In the genomic region with DNA sequence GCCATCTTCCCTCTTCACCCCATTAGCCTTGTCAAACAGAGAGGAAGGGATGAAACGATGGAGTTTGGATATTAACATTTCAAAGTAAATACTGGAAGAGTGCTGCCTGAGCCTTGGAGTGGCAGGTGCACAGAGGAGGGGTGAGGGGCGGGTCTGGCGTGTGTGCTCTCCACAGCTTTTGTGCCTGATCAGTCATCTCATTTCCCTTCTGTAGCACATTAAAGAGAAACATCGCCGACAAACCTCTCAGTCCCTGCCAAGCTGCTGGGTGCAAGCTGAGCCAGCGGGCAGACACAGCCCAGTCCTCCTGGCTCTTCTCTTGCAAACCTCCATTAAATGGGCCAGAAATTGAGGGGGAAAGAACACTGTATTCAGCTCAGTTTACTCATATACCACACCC, we compare ENCODE assay signal across 14 cellular contexts.
DNase-seq lines count a peak whose midpoint lies in the region; ATAC-seq and TF ChIP-seq lines count a peak whose summit lies in the region.
"Had no signal": no experiment of that assay in that cellular context is flagged by ENCODE, and none has a peak within 500 bp of the region (broad histone marks: within the 10 kb centered on the region; RNA-seq: fewer than 3 reads in every experiment).

No MANE protein-coding gene starts in this region.

- no peak for TF ChIP-seq EP300 in upper lobe of left lung (IDR thresholded peaks at IDR 0.05)

- intact Hi-C loops in head of caudate nucleus (cut with DNase I) = no loop called here

- WGBS in upper lobe of left lung, 2 donors = 19 to 31% methylated on average over 6 of the region's 6 CpGs

- no peaks in the 10 kb centered on the region for H3K9me3 ChIP-seq in upper lobe of left lung

- no peaks in the 10 kb centered on the region for H3K4me1 ChIP-seq in upper lobe of left lung

- no peaks in the 10 kb centered on the region for H3K27me3 ChIP-seq in upper lobe of left lung

- no peaks in the 10 kb centered on the region for H3K36me3 ChIP-seq in upper lobe of left lung

- peak; percentile 24 for DNase-seq in DMS79 (lab: John Stamatoyannopoulos, UW)
- peak; percentile 67 for DNase-seq in NCI-H146 treated with DMSO at 0.1 percent for 48 hours (lab: John Stamatoyannopoulos, UW; ENCODE audit: unreplicated experiment)
- peak; percentile 71 for DNase-seq in NCI-H69 (lab: John Stamatoyannopoulos, UW)
- DNase-seq in head of caudate nucleus = peak in 24 of 42 donors; percentile 18 to 78 (median 48)
- DNase-seq in activated gamma-delta T cell treated with Interleukin-2 at 50 U/mL for 16 hours = no peak
- DNase-seq in activated CD8-positive, alpha-beta memory T cell treated with anti-CD3 and anti-CD28 coated beads, Interleukin-2, amount 50 U/mL, for 4 hours = no peak
- no peak for DNase-seq in GM03348 (ENCODE audit: low spot score)
- no peak for DNase-seq in upper lobe of left lung
- DNase-seq: activated CD4-positive, alpha-beta memory T cell treated with anti-CD3 and anti-CD28 coated beads, Interleukin-2, amount 10 ng/mL, durations not matched to agents 7 days and 5 days; IMR-90; mammary epithelial cell; OCI-M1 had no signal

- no peak for ATAC-seq in upper lobe of left lung (ENCODE audit: low FRiP score in 2 of 2)
- ATAC-seq: activated T-helper 17 cell treated with anti-CD3 and anti-CD28 coated beads, Interleukin-2, amount 50 U/mL, for 72 hours; SK-N-SH treated with all-trans-retinoic acid at 6 μM for 48 hours had no signal

- TF ChIP-seq POLR2A in upper lobe of left lung (IDR thresholded peaks at IDR 0.05) = no peak

- TF ChIP-seq CTCF in upper lobe of left lung (IDR thresholded peaks at IDR 0.05) = no peak

- no peak overlapping the region for H3K27ac ChIP-seq in upper lobe of left lung

- H3K4me3 ChIP-seq in upper lobe of left lung = no peak overlapping the region

Comparison
In these comparisons a context has a peak if more than half of its experiments do, and no peak if none do; other contexts are left out.
1. DNase-seq: peak in DMS79 (single experiment), NCI-H146 treated with DMSO at 0.1 percent for 48 hours (single experiment), NCI-H69 (single experiment) and head of caudate nucleus (24 of 42); none in activated gamma-delta T cell treated with Interleukin-2 at 50 U/mL for 16 hours (single experiment), activated CD8-positive, alpha-beta memory T cell treated with anti-CD3 and anti-CD28 coated beads, Interleukin-2, amount 50 U/mL, for 4 hours (single experiment), GM03348 (single experiment) and upper lobe of left lung (0 of 2).